ENCODE assay signal across 9 cellular contexts in the genomic region with DNA sequence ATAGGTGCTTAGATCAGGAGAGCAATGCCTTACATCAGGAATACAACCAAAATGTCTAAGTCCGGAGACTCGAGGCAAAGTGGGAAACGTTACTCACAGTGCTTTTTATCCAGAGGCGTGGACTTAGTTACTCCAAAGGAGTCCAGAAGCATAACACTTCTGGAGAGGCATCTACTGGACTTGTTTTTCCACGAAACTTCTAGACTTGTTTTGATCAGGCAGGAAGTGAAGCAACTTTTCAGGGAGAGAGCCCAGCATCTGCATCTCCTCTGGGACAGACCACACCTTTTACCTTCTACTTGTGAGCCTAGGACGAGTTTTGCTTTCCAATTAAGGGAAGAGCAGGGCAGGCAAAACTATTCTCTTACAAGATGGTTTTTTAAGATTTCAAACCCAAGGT. TPM values are rescaled to one million over a fixed set of nuclear protein-coding genes. Genes with fewer than 3 reads are reported as not detected.
A peak's percentile ranks its signal among the peaks of the same experiment; 100 is the strongest.
DNase-seq lines count a peak whose midpoint lies in the region; ATAC-seq and TF ChIP-seq lines count a peak whose summit lies in the region.
"Had no signal": no experiment of that assay in that cellular context is flagged by ENCODE, and none has a peak within 500 bp of the region (broad histone marks: within the 10 kb centered on the region; RNA-seq: fewer than 3 reads in every experiment).

No MANE protein-coding gene starts in this region.

- H3K4me2 ChIP-seq in PC-9 (peak overlapping the region; percentile 95), neural progenitor cell (peak overlapping the region; percentile 90)

- CTCF ChIA-PET in PC-9 (lab: Charles Lee) = no interaction called here

- POLR2A ChIA-PET in PC-9 (lab: Charles Lee; ENCODE audit: unreplicated experiment) = no interaction called here

- ATAC-seq in HG03045 (IDR thresholded peaks at IDR 0.05; ENCODE audit: unreplicated experiment) (no peak), GM21390 (IDR thresholded peaks at IDR 0.05; ENCODE audit: unreplicated experiment) (no peak)

- H3K9me3 ChIP-seq in PC-9 (ENCODE audit: insufficient read depth, low read depth) (no peaks in the 10 kb centered on the region), neural progenitor cell (ENCODE audit: low read depth) (no peaks in the 10 kb centered on the region)

- H3K4me1 ChIP-seq in PC-9 (replicated peaks; ENCODE audit: insufficient read depth) (peaks cover 90% of the 10 kb centered on the region), neural progenitor cell (peaks cover 17% of the 10 kb centered on the region)

- H3K9me3 Mint-ChIP-seq in endothelial cell (ENCODE audit: unreplicated experiment) (no peaks in the 10 kb centered on the region), neural progenitor cell (no peaks in the 10 kb centered on the region)

- peaks cover 26% of the 10 kb centered on the region for H3K36me3 Mint-ChIP-seq in endothelial cell (ENCODE audit: low read depth, unreplicated experiment)
- H3K36me3 Mint-ChIP-seq in neural progenitor cell = no peaks in the 10 kb centered on the region

- no peaks in the 10 kb centered on the region for H4K20me1 ChIP-seq in PC-9 (ENCODE audit: insufficient read depth)
- no peaks in the 10 kb centered on the region for H4K20me1 ChIP-seq in neural progenitor cell (ENCODE audit: low read depth)

- H3K9me2 ChIP-seq in PC-9 (ENCODE audit: insufficient read depth) = no peaks in the 10 kb centered on the region

- TF ChIP-seq POLR2A in erythroblast (IDR thresholded peaks at IDR 0.05; ENCODE audit: low read length) = no peak

- H3F3A ChIP-seq in PC-9 (ENCODE audit: insufficient read depth, low read depth) = peaks cover 63% of the 10 kb centered on the region
- H3F3A ChIP-seq in neural progenitor cell (ENCODE audit: low read depth) = peaks cover 18% of the 10 kb centered on the region

- no peak overlapping the region for H3K9ac ChIP-seq in neural progenitor cell

- BruUV-seq in PC-9 (replicated peaks; lab: Mats Ljungman, UMichigan) = no TSS peak

- H2AFZ ChIP-seq in PC-9 = no peak overlapping the region
- no peak overlapping the region for H2AFZ ChIP-seq in neural progenitor cell (replicated peaks)

- H3K79me2 ChIP-seq in PC-9 (ENCODE audit: low read depth) (peaks cover 80% of the 10 kb centered on the region), neural progenitor cell (ENCODE audit: low read depth) (no peaks in the 10 kb centered on the region)

- H3K4me3 ChIP-seq in GM12865 (ENCODE audit: low read depth, low read length) (peak overlapping the region; percentile 83; the same call in 1 of the 2 replicates), PC-9 (peak overlapping the region; percentile 70; the same call in 1 of the 2 replicates), neural progenitor cell (no peak overlapping the region)

- H3K4me1 Mint-ChIP-seq in endothelial cell (ENCODE audit: unreplicated experiment) = peaks cover 50% of the 10 kb centered on the region
- peaks cover 21% of the 10 kb centered on the region for H3K4me1 Mint-ChIP-seq in neural progenitor cell

- H3K27me3 Mint-ChIP-seq in endothelial cell (ENCODE audit: unreplicated experiment) (peaks cover 5% of the 10 kb centered on the region), neural progenitor cell (ENCODE audit: insufficient read depth, low read depth) (peaks cover 18% of the 10 kb centered on the region)

- DNase-seq in GM12865 (ENCODE audit: low read depth) (no peak), PC-9 (no peak), endothelial cell (ENCODE audit: low spot score) (no peak), neural progenitor cell (ENCODE audit: low spot score) (no peak), erythroblast (lab: John Stamatoyannopoulos, UW) (no peak)
- DNase-seq: occipital lobe had no signal

- H3K27ac Mint-ChIP-seq in endothelial cell (ENCODE audit: unreplicated experiment) (no peak overlapping the region), neural progenitor cell (no peak overlapping the region)

- TF ChIP-seq CTCF in GM12865 (IDR thresholded peaks at IDR 0.05; ENCODE audit: insufficient read depth, low read depth, low read length, missing control alignments) (no peak), PC-9 (conservative IDR thresholded peaks at IDR 0.05) (no peak), endothelial cell (IDR thresholded peaks at IDR 0.05; ENCODE audit: unreplicated experiment) (no peak), neural progenitor cell (IDR thresholded peaks at IDR 0.05) (no peak)

- peak overlapping the region; percentile 97; the same call in 1 of the 2 replicates for H3K27ac ChIP-seq in PC-9
- H3K27ac ChIP-seq in neural progenitor cell = no peak overlapping the region
- H3K27ac ChIP-seq: SK-N-MC had no signal

- peak overlapping the region; percentile 74 for H3K4me3 Mint-ChIP-seq in endothelial cell (ENCODE audit: unreplicated experiment)
- H3K4me3 Mint-ChIP-seq in neural progenitor cell = peak overlapping the region; percentile 89

- H3K36me3 ChIP-seq in PC-9 (ENCODE audit: low read depth) (no peaks in the 10 kb centered on the region), neural progenitor cell (no peaks in the 10 kb centered on the region)

- intact Hi-C loops in PC-9 (cut with micrococcal nuclease; ENCODE audit: unreplicated experiment) = loop anchor here (5.0 to 10.0 kb wide), 2 partner anchors 121 to 942 kb away; no protein-coding TSS in a partner anchor

- H3K27me3 ChIP-seq in PC-9 (ENCODE audit: insufficient read depth, low read depth) (no peaks in the 10 kb centered on the region), neural progenitor cell (peaks cover 32% of the 10 kb centered on the region)

RNA-seq across cellular contexts. Expression of a gene that starts 1.2 kb away (rescaled TPM):
- total RNA-seq in PC-9 (2021) (120 and 143 TPM in 2 replicates), endothelial cell (ENCODE audit: unreplicated experiment) (198 TPM), neural progenitor cell (ENCODE audit: low replicate concordance) (35.5 and 60.6 TPM in 2 replicates)
